In genomic region chr16:89918453-89919347, GRCh38 we compare ENCODE assay signal across 1 cellular context.
A peak's percentile ranks its signal among the peaks of the same experiment; 100 is the strongest.
TF ChIP-seq lines count a peak whose summit lies in the region.

TSS of gene MC1R (plus strand) at chr16:89918862. CDS start at chr16:89919259, 397 bp downstream.

TF ChIP-seq in HepG2, 621 proteins besides CTCF, POLR2A, EP300 and RAD21 (continued from another document and continues in another):
- TF ChIP-seq ELK4 (CRISPR knock-in tag; IDR thresholded peaks at IDR 0.05; ENCODE audit: borderline replicate concordance) (no peak), GPBP1L1 (CRISPR knock-in tag; IDR thresholded peaks at IDR 0.05) (no peak), ZNF432 (CRISPR knock-in tag; IDR thresholded peaks at IDR 0.05; ENCODE audit: borderline replicate concordance) (no peak), ZFX (CRISPR knock-in tag; IDR thresholded peaks at IDR 0.05; ENCODE audit: low read depth) (peak; percentile 8; the same call in 1 of the 2 replicates), AKAP8 (CRISPR knock-in tag; IDR thresholded peaks at IDR 0.05) (no peak; the same call in 1 of the 2 replicates), ZNF605 (CRISPR knock-in tag; IDR thresholded peaks at IDR 0.05) (peak; percentile 83; the same call in 1 of the 2 replicates), SP4 (CRISPR knock-in tag; IDR thresholded peaks at IDR 0.05) (peak; percentile 75; the same call in 1 of the 2 replicates), ZBTB38 (CRISPR knock-in tag; IDR thresholded peaks at IDR 0.05) (peak; percentile 83), ZNF616 (CRISPR knock-in tag; IDR thresholded peaks at IDR 0.05; ENCODE audit: low read depth) (peak; percentile 79; the same call in 1 of the 2 replicates), DRAP1 (CRISPR knock-in tag; IDR thresholded peaks at IDR 0.05) (peak; percentile 99), NCOA5 (CRISPR knock-in tag; IDR thresholded peaks at IDR 0.05) (no peak), ZBTB8A (CRISPR knock-in tag; IDR thresholded peaks at IDR 0.05; ENCODE audit: borderline replicate concordance, low read depth) (no peak), ZNF414 (CRISPR knock-in tag; IDR thresholded peaks at IDR 0.05) (no peak; the same call in 1 of the 2 replicates), TCF12 (IDR thresholded peaks at IDR 0.05) (no peak), TCF12 (CRISPR knock-in tag; IDR thresholded peaks at IDR 0.05) (no peak), ZNF841 (CRISPR knock-in tag; IDR thresholded peaks at IDR 0.05; ENCODE audit: borderline replicate concordance) (0 out of 2 replicates have a peak, but pooled peaks have one; percentile 53), KDM1A (CRISPR knock-in tag; IDR thresholded peaks at IDR 0.05) (no peak), ZNF205 (CRISPR knock-in tag; IDR thresholded peaks at IDR 0.05) (peak; percentile 91), NKX3-1 (CRISPR knock-in tag; IDR thresholded peaks at IDR 0.05) (no peak), ZNF777 (CRISPR knock-in tag; IDR thresholded peaks at IDR 0.05) (no peak), ERF (CRISPR knock-in tag; IDR thresholded peaks at IDR 0.05) (peak; percentile 94), ZNF281 (CRISPR knock-in tag; IDR thresholded peaks at IDR 0.05; ENCODE audit: borderline replicate concordance) (no peak), ZNF660 (CRISPR knock-in tag; IDR thresholded peaks at IDR 0.05; ENCODE audit: borderline replicate concordance, low read depth) (no peak), BHLHE40 (IDR thresholded peaks at IDR 0.05; ENCODE audit: low read length) (peak; percentile 64), IKZF4 (CRISPR knock-in tag; IDR thresholded peaks at IDR 0.05; ENCODE audit: borderline replicate concordance, low read depth, not compliant biosample characterization) (no peak), MBNL3 (CRISPR knock-in tag; conservative IDR thresholded peaks at IDR 0.05) (no peak), ZNF574 (CRISPR knock-in tag; IDR thresholded peaks at IDR 0.05) (peak; percentile 73), ZNF766 (CRISPR knock-in tag; IDR thresholded peaks at IDR 0.05; ENCODE audit: borderline replicate concordance) (no peak; the same call in 1 of the 2 replicates), ZHX1 (CRISPR knock-in tag; IDR thresholded peaks at IDR 0.05; ENCODE audit: low read depth) (peak; percentile 23; the same call in 1 of the 2 replicates), RBM22 (optimal IDR thresholded peaks at IDR 0.05; ENCODE audit: low read length) (peak; percentile 70), ZNF383 (CRISPR knock-in tag; IDR thresholded peaks at IDR 0.05; ENCODE audit: borderline replicate concordance) (no peak), TEF (CRISPR knock-in tag; IDR thresholded peaks at IDR 0.05) (no peak), ZFP91 (CRISPR knock-in tag; IDR thresholded peaks at IDR 0.05; ENCODE audit: borderline replicate concordance) (peak; percentile 30), ZNF549 (CRISPR knock-in tag; IDR thresholded peaks at IDR 0.05) (no peak), ZBTB14 (CRISPR knock-in tag; IDR thresholded peaks at IDR 0.05) (no peak), PHF8 (CRISPR knock-in tag; IDR thresholded peaks at IDR 0.05) (no peak), ASH2L (IDR thresholded peaks at IDR 0.05; ENCODE audit: insufficient read length, low read depth, low read length) (peak; percentile 17), NONO (IDR thresholded peaks at IDR 0.05) (no peak), NONO (CRISPR knock-in tag; conservative IDR thresholded peaks at IDR 0.05) (peak; percentile 86), ZSCAN21 (CRISPR knock-in tag; IDR thresholded peaks at IDR 0.05; ENCODE audit: borderline replicate concordance) (peak; percentile 72; the same call in 1 of the 2 replicates), ZNF333 (CRISPR knock-in tag; IDR thresholded peaks at IDR 0.05; ENCODE audit: borderline replicate concordance) (0 out of 2 replicates have a peak, but pooled peaks have one; percentile 46), ZNF781 (CRISPR knock-in tag; IDR thresholded peaks at IDR 0.05; ENCODE audit: borderline replicate concordance, not compliant biosample characterization) (peak; percentile 84), ZNF225 (CRISPR knock-in tag; IDR thresholded peaks at IDR 0.05) (no peak), IKZF1 (IDR thresholded peaks at IDR 0.05) (no peak), ZNF563 (CRISPR knock-in tag; IDR thresholded peaks at IDR 0.05) (peak; percentile 77; the same call in 1 of the 2 replicates), JUN (CRISPR knock-in tag; IDR thresholded peaks at IDR 0.05) (0 out of 2 replicates have a peak, but pooled peaks have one; percentile 13)
